1 cellular context compared by ENCODE assay signal in genomic region chr7:26280097-26280496, GRCh38.
TF ChIP-seq lines count a peak whose summit lies in the region.

No MANE protein-coding gene starts in this region.

TF ChIP-seq in HEK293, 187 proteins besides CTCF, POLR2A, EP300 and RAD21 (continued from another document):
- peak; percentile 85 for TF ChIP-seq PRDM10 (tag by site-specific recombination; IDR thresholded peaks at IDR 0.05)
